Comparison of ENCODE assay signal across 14 cellular contexts in the genomic region with DNA sequence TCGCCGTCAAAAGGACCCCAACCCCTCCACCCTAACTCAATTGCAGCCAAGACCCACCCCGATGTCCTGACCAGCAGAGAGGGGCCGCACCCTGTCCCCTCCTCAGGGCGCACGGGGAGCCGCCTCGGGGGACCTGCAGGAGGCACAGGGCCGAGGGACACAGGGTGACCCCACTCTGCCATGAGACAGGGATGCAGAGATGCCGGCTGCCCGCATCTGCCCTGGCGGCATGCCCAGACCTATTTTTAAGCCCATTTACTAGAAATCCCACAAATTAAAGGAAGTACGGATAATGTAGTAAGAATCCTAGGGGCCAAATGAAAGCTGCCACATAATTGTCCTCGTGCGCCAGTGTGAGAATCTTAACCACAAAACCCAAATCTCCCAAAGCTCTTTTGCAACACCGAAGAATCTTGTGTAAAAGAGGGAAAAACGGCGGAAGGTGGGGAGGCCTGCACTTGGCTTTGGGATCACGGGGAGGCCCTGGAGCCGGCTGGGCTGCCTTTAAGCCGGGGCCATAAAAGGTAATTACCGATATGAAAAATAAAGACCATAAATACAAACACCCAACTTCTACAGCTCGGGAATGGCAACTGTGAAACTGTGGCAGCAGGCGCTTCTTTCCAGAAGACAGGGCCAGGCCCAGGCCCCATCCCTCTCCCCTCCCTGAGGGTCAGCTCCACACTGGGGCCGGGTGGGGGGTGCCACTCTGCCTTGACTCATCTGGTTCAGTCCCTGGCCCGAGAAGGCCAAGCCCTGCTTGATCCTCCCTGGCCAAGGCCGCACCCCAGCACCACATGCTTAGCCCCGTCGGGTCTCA. TPM values are rescaled to one million over a fixed set of nuclear protein-coding genes. Genes with fewer than 3 reads are reported as not detected.
DNase-seq lines count a peak whose midpoint lies in the region; ATAC-seq, FAIRE-seq and TF ChIP-seq lines count a peak whose summit lies in the region.
"Had no signal": no experiment of that assay in that cellular context is flagged by ENCODE, and none has a peak within 500 bp of the region (broad histone marks: within the 10 kb centered on the region; RNA-seq: fewer than 3 reads in every experiment).

No MANE protein-coding gene starts in this region.

- CTCF ChIA-PET in activated CD8-positive, alpha-beta T cell treated with anti-CD3 and anti-CD28 coated beads, Interleukin-2, amount 10 ng/mL, durations not matched to agents 7 days and 5 days (lab: Charles Lee) = no interaction called here

- no peaks in the 10 kb centered on the region for H3K9me3 ChIP-seq in Peyer's patch
- no peaks in the 10 kb centered on the region for H3K9me3 ChIP-seq in small intestine (ENCODE audit: control insufficient read depth, low read depth)

- H3K4me1 Mint-ChIP-seq in activated CD8-positive, alpha-beta T cell treated with anti-CD3 and anti-CD28 coated beads, Interleukin-2, amount 10 ng/mL, durations not matched to agents 7 days and 5 days (ENCODE audit: low read depth) = peaks cover 4% of the 10 kb centered on the region

- no peak for FAIRE-seq in small intestine (lab: Jason Lieb, UNC)

- H3K27ac ChIP-seq in Peyer's patch (no peak overlapping the region), small intestine (ENCODE audit: low read depth in 1 of 2, low read length in 1 of 2) (no peak overlapping the region)
- H3K27ac ChIP-seq: 22Rv1 had no signal

- POLR2A ChIA-PET in activated CD8-positive, alpha-beta T cell treated with anti-CD3 and anti-CD28 coated beads, Interleukin-2, amount 10 ng/mL, durations not matched to agents 7 days and 5 days (lab: Charles Lee) = no interaction called here

- H3K36me3 Mint-ChIP-seq in activated CD8-positive, alpha-beta T cell treated with anti-CD3 and anti-CD28 coated beads, Interleukin-2, amount 10 ng/mL, durations not matched to agents 7 days and 5 days (ENCODE audit: low read depth) = no peaks in the 10 kb centered on the region

- no peaks in the 10 kb centered on the region for H3K27me3 Mint-ChIP-seq in activated CD8-positive, alpha-beta T cell treated with anti-CD3 and anti-CD28 coated beads, Interleukin-2, amount 10 ng/mL, durations not matched to agents 7 days and 5 days (ENCODE audit: low read depth)

- no peak overlapping the region for H3K4me3 ChIP-seq in Peyer's patch
- H3K4me3 ChIP-seq in small intestine (ENCODE audit: low read depth in 1 of 2, low read length in 2 of 2) = no peak overlapping the region

- 49 to 61% (median 54%) methylated on average over 29 of the region's 29 CpGs for WGBS in small intestine, 3 donors

- no peak for TF ChIP-seq POLR2A in Peyer's patch (IDR thresholded peaks at IDR 0.05)

- no peak for ATAC-seq in activated CD8-positive, alpha-beta T cell treated with anti-CD3 and anti-CD28 coated beads, Interleukin-2, amount 10 ng/mL, durations not matched to agents 7 days and 5 days

- H3K4me3 Mint-ChIP-seq in activated CD8-positive, alpha-beta T cell treated with anti-CD3 and anti-CD28 coated beads, Interleukin-2, amount 10 ng/mL, durations not matched to agents 7 days and 5 days = no peak overlapping the region

- no peaks in the 10 kb centered on the region for H3K27me3 ChIP-seq in Peyer's patch
- no peaks in the 10 kb centered on the region for H3K27me3 ChIP-seq in small intestine (ENCODE audit: control insufficient read depth in 2 of 2, insufficient read depth in 2 of 2, low read length in 2 of 2)

- H3K4me1 ChIP-seq in Peyer's patch = peaks cover 0 to 31% (median 0%) of the 10 kb centered on the region in 4 donors
- H3K4me1 ChIP-seq in small intestine (ENCODE audit: control insufficient read depth in 2 of 2, insufficient read depth in 1 of 2, low read depth in 1 of 2, low read length in 1 of 2) = peaks cover 0 to 3% of the 10 kb centered on the region in 2 donors

- H3K36me3 ChIP-seq in Peyer's patch (peaks cover 0 to 4% (median 0%) of the 10 kb centered on the region in 3 donors), small intestine (ENCODE audit: control insufficient read depth in 2 of 2, insufficient read depth in 2 of 2, low read length in 2 of 2) (no peaks in the 10 kb centered on the region)

- TF ChIP-seq CTCF in Peyer's patch (IDR thresholded peaks at IDR 0.05) = no peak

- H3K9me3 Mint-ChIP-seq in activated CD8-positive, alpha-beta T cell treated with anti-CD3 and anti-CD28 coated beads, Interleukin-2, amount 10 ng/mL, durations not matched to agents 7 days and 5 days (ENCODE audit: insufficient read depth) = no peaks in the 10 kb centered on the region

- DNase-seq in NCI-H2227 treated with DMSO at 0.1 percent for 48 hours (lab: John Stamatoyannopoulos, UW) (peak; percentile 2), NCI-H2227 (lab: John Stamatoyannopoulos, UW; ENCODE audit: unreplicated experiment) (no peak), Peyer's patch (peak in 2 of 3 donors; percentile 44 to 50), fibroblast of peridontal ligament (ENCODE audit: extremely low read depth) (peak; percentile 90), small intestine (peak; percentile 27), cerebellar cortex (ENCODE audit: low spot score) (no peak)
- no peak for DNase-seq in activated CD8-positive, alpha-beta T cell treated with anti-CD3 and anti-CD28 coated beads, Interleukin-2, amount 10 ng/mL, durations not matched to agents 7 days and 5 days
- DNase-seq in activated CD4-positive, alpha-beta T cell treated with anti-CD3 and anti-CD28 coated beads, Interleukin-2, amount 50 U/mL, for 48 hours = no peak
- DNase-seq: activated gamma-delta T cell treated with Interleukin-2 at 50 U/mL for 16 hours; effector memory CD4-positive, alpha-beta T cell; HCEC 1CT; NCI-H1092; stimulated activated CD4-positive, alpha-beta T cell treated with anti-CD3 and anti-CD28 coated beads, Interleukin-2, amount 100 ng/mL, for 48 hours had no signal

- H3K27ac Mint-ChIP-seq in activated CD8-positive, alpha-beta T cell treated with anti-CD3 and anti-CD28 coated beads, Interleukin-2, amount 10 ng/mL, durations not matched to agents 7 days and 5 days = no peak overlapping the region

RNA-seq across cellular contexts. Expression of a gene that starts 35.0 kb away (rescaled TPM):
- 10 to 100 TPM in 3 of 4 donors, 1 to 10 TPM in 1; 8.3 to 24.3 (median 23.1) TPM for total RNA-seq in Peyer's patch
- polyA plus RNA-seq in small intestine = 1 to 10 TPM; 4.9 to 9.6 (median 6.5) TPM
- total RNA-seq in activated CD8-positive, alpha-beta T cell treated with anti-CD3 and anti-CD28 coated beads, Interleukin-2, amount 10 ng/mL, durations not matched to agents 7 days and 5 days = 1 to 10 TPM; 5.6 to 6.4 TPM

RNA-seq across cellular contexts. Expression of a gene that starts 58.6 kb away (rescaled TPM):
- total RNA-seq in Peyer's patch = 10 to 100 TPM; 34.7 to 75.0 (median 69.2) TPM
- polyA plus RNA-seq in small intestine = 10 to 100 TPM; 21.2 to 43.9 (median 25.4) TPM
- 10 to 100 TPM; 56.5 to 57.0 TPM for total RNA-seq in activated CD8-positive, alpha-beta T cell treated with anti-CD3 and anti-CD28 coated beads, Interleukin-2, amount 10 ng/mL, durations not matched to agents 7 days and 5 days

Comparison
In these comparisons a context has a peak if more than half of its experiments do, and no peak if none do; other contexts are left out.
1. DNase-seq: peak in NCI-H2227 treated with DMSO at 0.1 percent for 48 hours (single experiment), Peyer's patch (2 of 3), fibroblast of peridontal ligament (single experiment) and small intestine (single experiment); none in NCI-H2227 (single experiment), activated CD8-positive, alpha-beta T cell treated with anti-CD3 and anti-CD28 coated beads, Interleukin-2, amount 10 ng/mL, durations not matched to agents 7 days and 5 days (single experiment), activated CD4-positive, alpha-beta T cell treated with anti-CD3 and anti-CD28 coated beads, Interleukin-2, amount 50 U/mL, for 48 hours (0 of 2) and cerebellar cortex (single experiment).